1 cellular context compared by ENCODE assay signal in the genomic region with DNA sequence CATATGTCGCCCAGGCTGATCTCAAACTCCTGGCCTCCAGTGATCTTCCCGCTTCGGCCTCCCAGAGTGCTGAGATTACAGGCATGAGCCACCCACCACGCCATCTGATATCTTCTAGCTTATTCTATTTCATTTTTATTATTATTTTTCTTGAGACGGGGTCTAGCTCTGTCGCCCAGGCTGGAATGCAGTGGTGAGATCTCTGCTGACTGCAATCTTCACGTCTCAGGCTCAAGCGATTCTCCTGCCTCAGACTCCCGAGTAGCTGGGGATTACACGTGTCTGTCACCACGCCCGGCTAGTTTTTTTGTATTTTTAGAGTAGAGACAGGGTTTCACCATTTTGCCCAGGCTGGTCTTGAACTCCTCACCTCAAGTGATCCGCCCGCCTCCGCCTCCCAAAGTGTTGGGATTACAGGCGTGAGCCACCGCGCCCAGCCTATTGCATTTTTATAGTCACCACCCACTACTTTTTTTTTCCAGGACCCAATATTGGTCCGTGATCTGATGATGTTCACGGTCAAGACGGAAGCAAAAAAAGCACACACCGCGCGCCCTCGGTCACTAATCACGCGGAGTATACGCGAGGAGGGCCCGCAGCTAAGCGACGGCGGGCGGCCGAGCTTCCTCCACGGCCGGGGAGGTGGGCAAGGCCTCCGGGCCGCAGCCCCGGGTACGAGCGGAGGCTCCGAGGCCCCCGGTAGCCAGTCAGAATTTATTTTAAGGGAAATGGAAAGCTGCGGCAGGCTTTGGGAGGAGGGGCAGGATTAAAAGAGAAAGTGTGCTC.
TF ChIP-seq lines count a peak whose summit lies in the region.

No MANE protein-coding gene starts in this region.

TF ChIP-seq in HepG2, 621 proteins besides CTCF, POLR2A, EP300 and RAD21 (continued from another document and continues in another):
- TF ChIP-seq, protein P1, sequence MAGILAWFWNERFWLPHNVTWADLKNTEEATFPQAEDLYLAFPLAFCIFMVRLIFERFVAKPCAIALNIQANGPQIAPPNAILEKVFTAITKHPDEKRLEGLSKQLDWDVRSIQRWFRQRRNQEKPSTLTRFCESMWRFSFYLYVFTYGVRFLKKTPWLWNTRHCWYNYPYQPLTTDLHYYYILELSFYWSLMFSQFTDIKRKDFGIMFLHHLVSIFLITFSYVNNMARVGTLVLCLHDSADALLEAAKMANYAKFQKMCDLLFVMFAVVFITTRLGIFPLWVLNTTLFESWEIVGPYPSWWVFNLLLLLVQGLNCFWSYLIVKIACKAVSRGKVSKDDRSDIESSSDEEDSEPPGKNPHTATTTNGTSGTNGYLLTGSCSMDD (CRISPR knock-in tag; IDR thresholded peaks at IDR 0.05), result no peak
- TF ChIP-seq, protein P2, sequence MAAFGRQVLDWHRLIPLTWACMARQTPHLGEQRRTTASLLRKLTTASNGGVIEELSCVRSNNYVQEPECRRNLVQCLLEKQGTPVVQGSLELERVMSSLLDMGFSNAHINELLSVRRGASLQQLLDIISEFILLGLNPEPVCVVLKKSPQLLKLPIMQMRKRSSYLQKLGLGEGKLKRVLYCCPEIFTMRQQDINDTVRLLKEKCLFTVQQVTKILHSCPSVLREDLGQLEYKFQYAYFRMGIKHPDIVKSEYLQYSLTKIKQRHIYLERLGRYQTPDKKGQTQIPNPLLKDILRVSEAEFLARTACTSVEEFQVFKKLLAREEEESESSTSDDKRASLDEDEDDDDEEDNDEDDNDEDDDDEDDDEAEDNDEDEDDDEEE (CRISPR knock-in tag; IDR thresholded peaks at IDR 0.05), result 0 out of 2 replicates have a peak, but pooled peaks have one; percentile 27
- TF ChIP-seq ZEB1 (IDR thresholded peaks at IDR 0.05; ENCODE audit: insufficient replicate concordance, low read depth) (peak; percentile 65), KDM5A (IDR thresholded peaks at IDR 0.05; ENCODE audit: borderline replicate concordance, low read length) (peak; percentile 9; the same call in 1 of the 2 replicates), ZFP36L1 (CRISPR knock-in tag; IDR thresholded peaks at IDR 0.05) (peak; percentile 35; the same call in 1 of the 2 replicates), HNF4A (CRISPR knock-in tag; IDR thresholded peaks at IDR 0.05) (no peak), SP1 (IDR thresholded peaks at IDR 0.05) (no peak), SP1 (CRISPR knock-in tag; IDR thresholded peaks at IDR 0.05) (peak; percentile 10; the same call in 1 of the 2 replicates), TOE1 (CRISPR knock-in tag; IDR thresholded peaks at IDR 0.05) (no peak), ZMAT3 (CRISPR knock-in tag; conservative IDR thresholded peaks at IDR 0.05) (no peak), ZNF256 (CRISPR knock-in tag; conservative IDR thresholded peaks at IDR 0.05) (no peak), MEIS2 (CRISPR knock-in tag; IDR thresholded peaks at IDR 0.05) (no peak), HES4 (CRISPR knock-in tag; IDR thresholded peaks at IDR 0.05; ENCODE audit: borderline replicate concordance) (no peak; the same call in 1 of the 2 replicates), ARHGAP35 (CRISPR knock-in tag; IDR thresholded peaks at IDR 0.05; ENCODE audit: borderline replicate concordance) (no peak; the same call in 1 of the 2 replicates), RBAK (CRISPR knock-in tag; IDR thresholded peaks at IDR 0.05) (no peak), NFE2 (CRISPR knock-in tag; IDR thresholded peaks at IDR 0.05) (no peak), KAT2B (IDR thresholded peaks at IDR 0.05; ENCODE audit: borderline replicate concordance, low read depth, low read length) (no peak), EHMT2 (IDR thresholded peaks at IDR 0.05; ENCODE audit: borderline replicate concordance, low read depth, low read length) (no peak), KAT7 (CRISPR knock-in tag; IDR thresholded peaks at IDR 0.05; ENCODE audit: borderline replicate concordance) (0 out of 2 replicates have a peak, but pooled peaks have one; percentile 49), DNMT3B (CRISPR knock-in tag; conservative IDR thresholded peaks at IDR 0.05) (0 out of 2 replicates have a peak, but pooled peaks have one; percentile 33)
- TF ChIP-seq, protein P3, sequence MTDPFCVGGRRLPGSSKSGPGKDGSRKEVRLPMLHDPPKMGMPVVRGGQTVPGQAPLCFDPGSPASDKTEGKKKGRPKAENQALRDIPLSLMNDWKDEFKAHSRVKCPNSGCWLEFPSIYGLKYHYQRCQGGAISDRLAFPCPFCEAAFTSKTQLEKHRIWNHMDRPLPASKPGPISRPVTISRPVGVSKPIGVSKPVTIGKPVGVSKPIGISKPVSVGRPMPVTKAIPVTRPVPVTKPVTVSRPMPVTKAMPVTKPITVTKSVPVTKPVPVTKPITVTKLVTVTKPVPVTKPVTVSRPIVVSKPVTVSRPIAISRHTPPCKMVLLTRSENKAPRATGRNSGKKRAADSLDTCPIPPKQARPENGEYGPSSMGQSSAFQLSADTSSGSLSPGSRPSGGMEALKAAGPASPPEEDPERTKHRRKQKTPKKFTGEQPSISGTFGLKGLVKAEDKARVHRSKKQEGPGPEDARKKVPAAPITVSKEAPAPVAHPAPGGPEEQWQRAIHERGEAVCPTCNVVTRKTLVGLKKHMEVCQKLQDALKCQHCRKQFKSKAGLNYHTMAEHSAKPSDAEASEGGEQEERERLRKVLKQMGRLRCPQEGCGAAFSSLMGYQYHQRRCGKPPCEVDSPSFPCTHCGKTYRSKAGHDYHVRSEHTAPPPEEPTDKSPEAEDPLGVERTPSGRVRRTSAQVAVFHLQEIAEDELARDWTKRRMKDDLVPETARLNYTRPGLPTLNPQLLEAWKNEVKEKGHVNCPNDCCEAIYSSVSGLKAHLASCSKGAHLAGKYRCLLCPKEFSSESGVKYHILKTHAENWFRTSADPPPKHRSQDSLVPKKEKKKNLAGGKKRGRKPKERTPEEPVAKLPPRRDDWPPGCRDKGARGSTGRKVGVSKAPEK (CRISPR knock-in tag; IDR thresholded peaks at IDR 0.05; ENCODE audit: borderline replicate concordance), result no peak
- TF ChIP-seq, protein P4, sequence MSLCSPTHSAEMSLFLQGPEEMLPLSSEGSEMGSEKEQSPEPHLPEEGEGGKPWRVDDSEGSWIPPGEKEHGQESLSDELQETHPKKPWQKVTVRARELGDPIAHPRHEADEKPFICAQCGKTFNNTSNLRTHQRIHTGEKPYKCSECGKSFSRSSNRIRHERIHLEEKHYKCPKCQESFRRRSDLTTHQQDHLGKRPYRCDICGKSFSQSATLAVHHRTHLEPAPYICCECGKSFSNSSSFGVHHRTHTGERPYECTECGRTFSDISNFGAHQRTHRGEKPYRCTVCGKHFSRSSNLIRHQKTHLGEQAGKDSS (CRISPR knock-in tag; IDR thresholded peaks at IDR 0.05; ENCODE audit: borderline replicate concordance, low read depth), result no peak
- TF ChIP-seq, protein P5, sequence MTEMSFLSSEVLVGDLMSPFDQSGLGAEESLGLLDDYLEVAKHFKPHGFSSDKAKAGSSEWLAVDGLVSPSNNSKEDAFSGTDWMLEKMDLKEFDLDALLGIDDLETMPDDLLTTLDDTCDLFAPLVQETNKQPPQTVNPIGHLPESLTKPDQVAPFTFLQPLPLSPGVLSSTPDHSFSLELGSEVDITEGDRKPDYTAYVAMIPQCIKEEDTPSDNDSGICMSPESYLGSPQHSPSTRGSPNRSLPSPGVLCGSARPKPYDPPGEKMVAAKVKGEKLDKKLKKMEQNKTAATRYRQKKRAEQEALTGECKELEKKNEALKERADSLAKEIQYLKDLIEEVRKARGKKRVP (CRISPR knock-in tag; IDR thresholded peaks at IDR 0.05), result no peak; a peak in 1 of 4 replicates
- TF ChIP-seq, protein P6, sequence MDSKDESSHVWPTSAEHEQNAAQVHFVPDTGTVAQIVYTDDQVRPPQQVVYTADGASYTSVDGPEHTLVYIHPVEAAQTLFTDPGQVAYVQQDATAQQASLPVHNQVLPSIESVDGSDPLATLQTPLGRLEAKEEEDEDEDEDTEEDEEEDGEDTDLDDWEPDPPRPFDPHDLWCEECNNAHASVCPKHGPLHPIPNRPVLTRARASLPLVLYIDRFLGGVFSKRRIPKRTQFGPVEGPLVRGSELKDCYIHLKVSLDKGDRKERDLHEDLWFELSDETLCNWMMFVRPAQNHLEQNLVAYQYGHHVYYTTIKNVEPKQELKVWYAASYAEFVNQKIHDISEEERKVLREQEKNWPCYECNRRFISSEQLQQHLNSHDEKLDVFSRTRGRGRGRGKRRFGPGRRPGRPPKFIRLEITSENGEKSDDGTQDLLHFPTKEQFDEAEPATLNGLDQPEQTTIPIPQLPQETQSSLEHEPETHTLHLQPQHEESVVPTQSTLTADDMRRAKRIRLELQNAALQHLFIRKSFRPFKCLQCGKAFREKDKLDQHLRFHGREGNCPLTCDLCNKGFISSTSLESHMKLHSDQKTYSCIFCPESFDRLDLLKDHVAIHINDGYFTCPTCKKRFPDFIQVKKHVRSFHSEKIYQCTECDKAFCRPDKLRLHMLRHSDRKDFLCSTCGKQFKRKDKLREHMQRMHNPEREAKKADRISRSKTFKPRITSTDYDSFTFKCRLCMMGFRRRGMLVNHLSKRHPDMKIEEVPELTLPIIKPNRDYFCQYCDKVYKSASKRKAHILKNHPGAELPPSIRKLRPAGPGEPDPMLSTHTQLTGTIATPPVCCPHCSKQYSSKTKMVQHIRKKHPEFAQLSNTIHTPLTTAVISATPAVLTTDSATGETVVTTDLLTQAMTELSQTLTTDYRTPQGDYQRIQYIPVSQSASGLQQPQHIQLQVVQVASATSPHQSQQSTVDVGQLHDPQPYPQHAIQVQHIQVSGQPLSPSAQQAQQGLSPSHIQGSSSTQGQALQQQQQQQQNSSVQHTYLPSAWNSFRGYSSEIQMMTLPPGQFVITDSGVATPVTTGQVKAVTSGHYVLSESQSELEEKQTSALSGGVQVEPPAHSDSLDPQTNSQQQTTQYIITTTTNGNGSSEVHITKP (CRISPR knock-in tag; IDR thresholded peaks at IDR 0.05; ENCODE audit: low read depth), result peak; percentile 61; the same call in 1 of the 2 replicates
- TF ChIP-seq, protein P7, sequence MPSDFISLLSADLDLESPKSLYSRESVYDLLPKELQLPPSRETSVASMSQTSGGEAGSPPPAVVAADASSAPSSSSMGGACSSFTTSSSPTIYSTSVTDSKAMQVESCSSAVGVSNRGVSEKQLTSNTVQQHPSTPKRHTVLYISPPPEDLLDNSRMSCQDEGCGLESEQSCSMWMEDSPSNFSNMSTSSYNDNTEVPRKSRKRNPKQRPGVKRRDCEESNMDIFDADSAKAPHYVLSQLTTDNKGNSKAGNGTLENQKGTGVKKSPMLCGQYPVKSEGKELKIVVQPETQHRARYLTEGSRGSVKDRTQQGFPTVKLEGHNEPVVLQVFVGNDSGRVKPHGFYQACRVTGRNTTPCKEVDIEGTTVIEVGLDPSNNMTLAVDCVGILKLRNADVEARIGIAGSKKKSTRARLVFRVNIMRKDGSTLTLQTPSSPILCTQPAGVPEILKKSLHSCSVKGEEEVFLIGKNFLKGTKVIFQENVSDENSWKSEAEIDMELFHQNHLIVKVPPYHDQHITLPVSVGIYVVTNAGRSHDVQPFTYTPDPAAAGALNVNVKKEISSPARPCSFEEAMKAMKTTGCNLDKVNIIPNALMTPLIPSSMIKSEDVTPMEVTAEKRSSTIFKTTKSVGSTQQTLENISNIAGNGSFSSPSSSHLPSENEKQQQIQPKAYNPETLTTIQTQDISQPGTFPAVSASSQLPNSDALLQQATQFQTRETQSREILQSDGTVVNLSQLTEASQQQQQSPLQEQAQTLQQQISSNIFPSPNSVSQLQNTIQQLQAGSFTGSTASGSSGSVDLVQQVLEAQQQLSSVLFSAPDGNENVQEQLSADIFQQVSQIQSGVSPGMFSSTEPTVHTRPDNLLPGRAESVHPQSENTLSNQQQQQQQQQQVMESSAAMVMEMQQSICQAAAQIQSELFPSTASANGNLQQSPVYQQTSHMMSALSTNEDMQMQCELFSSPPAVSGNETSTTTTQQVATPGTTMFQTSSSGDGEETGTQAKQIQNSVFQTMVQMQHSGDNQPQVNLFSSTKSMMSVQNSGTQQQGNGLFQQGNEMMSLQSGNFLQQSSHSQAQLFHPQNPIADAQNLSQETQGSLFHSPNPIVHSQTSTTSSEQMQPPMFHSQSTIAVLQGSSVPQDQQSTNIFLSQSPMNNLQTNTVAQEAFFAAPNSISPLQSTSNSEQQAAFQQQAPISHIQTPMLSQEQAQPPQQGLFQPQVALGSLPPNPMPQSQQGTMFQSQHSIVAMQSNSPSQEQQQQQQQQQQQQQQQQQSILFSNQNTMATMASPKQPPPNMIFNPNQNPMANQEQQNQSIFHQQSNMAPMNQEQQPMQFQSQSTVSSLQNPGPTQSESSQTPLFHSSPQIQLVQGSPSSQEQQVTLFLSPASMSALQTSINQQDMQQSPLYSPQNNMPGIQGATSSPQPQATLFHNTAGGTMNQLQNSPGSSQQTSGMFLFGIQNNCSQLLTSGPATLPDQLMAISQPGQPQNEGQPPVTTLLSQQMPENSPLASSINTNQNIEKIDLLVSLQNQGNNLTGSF (CRISPR knock-in tag; IDR thresholded peaks at IDR 0.05), result no peak
- TF ChIP-seq, protein P8, sequence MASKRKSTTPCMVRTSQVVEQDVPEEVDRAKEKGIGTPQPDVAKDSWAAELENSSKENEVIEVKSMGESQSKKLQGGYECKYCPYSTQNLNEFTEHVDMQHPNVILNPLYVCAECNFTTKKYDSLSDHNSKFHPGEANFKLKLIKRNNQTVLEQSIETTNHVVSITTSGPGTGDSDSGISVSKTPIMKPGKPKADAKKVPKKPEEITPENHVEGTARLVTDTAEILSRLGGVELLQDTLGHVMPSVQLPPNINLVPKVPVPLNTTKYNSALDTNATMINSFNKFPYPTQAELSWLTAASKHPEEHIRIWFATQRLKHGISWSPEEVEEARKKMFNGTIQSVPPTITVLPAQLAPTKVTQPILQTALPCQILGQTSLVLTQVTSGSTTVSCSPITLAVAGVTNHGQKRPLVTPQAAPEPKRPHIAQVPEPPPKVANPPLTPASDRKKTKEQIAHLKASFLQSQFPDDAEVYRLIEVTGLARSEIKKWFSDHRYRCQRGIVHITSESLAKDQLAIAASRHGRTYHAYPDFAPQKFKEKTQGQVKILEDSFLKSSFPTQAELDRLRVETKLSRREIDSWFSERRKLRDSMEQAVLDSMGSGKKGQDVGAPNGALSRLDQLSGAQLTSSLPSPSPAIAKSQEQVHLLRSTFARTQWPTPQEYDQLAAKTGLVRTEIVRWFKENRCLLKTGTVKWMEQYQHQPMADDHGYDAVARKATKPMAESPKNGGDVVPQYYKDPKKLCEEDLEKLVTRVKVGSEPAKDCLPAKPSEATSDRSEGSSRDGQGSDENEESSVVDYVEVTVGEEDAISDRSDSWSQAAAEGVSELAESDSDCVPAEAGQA (IDR thresholded peaks at IDR 0.05; ENCODE audit: low read depth), result peak; percentile 15; the same call in 1 of the 2 replicates
- TF ChIP-seq, protein P8 (CRISPR knock-in tag; IDR thresholded peaks at IDR 0.05; ENCODE audit: borderline replicate concordance), result peak; percentile 14; the same call in 1 of the 2 replicates
- TF ChIP-seq, protein P9, sequence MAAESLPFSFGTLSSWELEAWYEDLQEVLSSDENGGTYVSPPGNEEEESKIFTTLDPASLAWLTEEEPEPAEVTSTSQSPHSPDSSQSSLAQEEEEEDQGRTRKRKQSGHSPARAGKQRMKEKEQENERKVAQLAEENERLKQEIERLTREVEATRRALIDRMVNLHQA (CRISPR knock-in tag; IDR thresholded peaks at IDR 0.05), result no peak
